ENCODE assay signal across 20 cellular contexts in the genomic region with DNA sequence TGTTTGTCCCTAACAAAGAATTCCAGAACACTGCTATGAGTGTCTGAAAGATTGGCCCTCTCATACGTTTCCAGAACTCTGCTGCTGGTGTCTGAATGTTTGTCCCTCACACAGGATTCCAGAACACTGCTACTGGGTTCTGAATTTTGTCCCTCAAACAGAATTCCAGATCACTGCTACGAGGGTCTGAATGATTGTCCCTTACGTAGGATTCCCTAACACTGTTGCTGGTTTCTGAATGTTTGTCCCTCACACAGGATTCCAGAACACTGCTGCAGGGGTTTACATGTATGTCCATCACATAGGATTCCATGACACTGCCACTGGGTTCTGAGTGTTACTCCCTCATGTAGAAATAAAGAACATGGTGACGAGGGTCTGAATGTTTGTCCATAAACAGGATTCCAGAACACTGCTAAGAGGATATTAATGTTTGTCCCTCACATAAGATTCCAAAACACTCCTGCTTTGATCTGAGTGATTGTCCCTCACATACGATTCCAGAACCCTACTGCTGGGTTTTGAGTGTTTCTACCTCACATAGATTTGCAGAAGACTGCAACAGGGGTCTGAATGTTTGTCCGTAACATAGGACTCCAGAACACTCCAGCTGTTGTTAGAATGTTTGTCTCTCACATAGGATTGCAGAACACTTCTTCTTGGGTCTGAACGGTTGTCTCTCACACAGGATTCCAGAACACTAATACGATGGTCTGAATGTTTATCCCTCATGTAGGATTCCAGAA.
DNase-seq lines count a peak whose midpoint lies in the region; ATAC-seq, FAIRE-seq and TF ChIP-seq lines count a peak whose summit lies in the region.
"Had no signal": no experiment of that assay in that cellular context is flagged by ENCODE, and none has a peak within 500 bp of the region (broad histone marks: within the 10 kb centered on the region; RNA-seq: fewer than 3 reads in every experiment).

No MANE protein-coding gene starts in this region.

- H3K4me3 ChIP-seq in liver (ENCODE audit: low read depth in 1 of 3, low read length in 3 of 3), result peak overlapping the region in 2 of 3 donors; percentile 48 to 56
- H3K4me3 ChIP-seq in HepG2 (replicated peaks in 1 of 3; ENCODE audit: insufficient read depth in 1 of 3, low read depth in 2 of 3, low read length in 3 of 3), result no peak overlapping the region
- H3K4me3 ChIP-seq in lower lobe of right lung, result no peak overlapping the region
- no peak overlapping the region for H3K4me3 ChIP-seq in gastrocnemius medialis
- H3K4me3 ChIP-seq: BLaER1, Peyer's patch had no signal

- in situ Hi-C loops in HepG2 (cut with HindIII; ENCODE audit: extremely low pct_ligation_motif_present, low pct_unique_long_range_greater_than_20kb), result no loop called here
- in situ Hi-C loops in gastrocnemius medialis (cut with MboI; ENCODE audit: low sequenced_read_pairs in 4 of 4), result no loop called here

- BruUV-seq in HepG2 (replicated peaks; lab: Mats Ljungman, UMichigan), result no TSS peak

- peaks cover 48 to 78% (median 56%) of the 10 kb centered on the region in 4 donors for H3K9me3 ChIP-seq in liver (ENCODE audit: control insufficient read depth in 4 of 4, low read length in 3 of 4)
- H3K9me3 ChIP-seq in HepG2 (ENCODE audit: low read length), result peaks cover 46% of the 10 kb centered on the region; the same call in 1 of the 2 replicates
- H3K9me3 ChIP-seq in lower lobe of right lung, result peaks cover 93% of the 10 kb centered on the region
- peaks cover 16 to 62% (median 57%) of the 10 kb centered on the region in 3 donors for H3K9me3 ChIP-seq in gastrocnemius medialis

- no peaks in the 10 kb centered on the region for H3K4me1 Mint-ChIP-seq in chondrocyte (ENCODE audit: low read depth)
- H3K4me1 Mint-ChIP-seq: CD4-positive, alpha-beta memory T cell; GM23338 had no signal

- no peak overlapping the region for H3K4me2 ChIP-seq in HepG2 (ENCODE audit: low read depth, low read length)
- H3K4me2 ChIP-seq: BLaER1, GM23338 had no signal

- intact Hi-C loops in HepG2 (cut with micrococcal nuclease; ENCODE audit: unreplicated experiment) (no loop called here), lower lobe of right lung (cut with DNase I) (no loop called here), sciatic nerve (cut with DNase I) (no loop called here), gastrocnemius medialis (cut with DNase I; ENCODE audit: low total_unique reads) (no loop called here)

- H3K9me3 Mint-ChIP-seq in chondrocyte (ENCODE audit: low read depth), result peaks cover 83% of the 10 kb centered on the region

- DNase-seq in HepG2 (ENCODE audit: low spot score) (no peak), lower lobe of right lung (no peak), sciatic nerve (ENCODE audit: low spot score) (no peak), gastrocnemius medialis (no peak), chondrocyte (ENCODE audit: low spot score) (no peak)
- DNase-seq in effector CD4-positive, alpha-beta T cell, result no peak
- DNase-seq: CD4-positive, alpha-beta memory T cell; DMS53; KG1; NCI-H1105 treated with DMSO at 0.1 percent for 48 hours; NCI-H1694; NCI-H2081 treated with DMSO at 0.1 percent for 48 hours; NK-92 treated with Interleukin-12 subunit alpha and Interleukin-12 subunit beta, amount 100 ng/mL, for 24 hours; Peyer's patch had no signal

- CTCF ChIA-PET in HepG2 (lab: Yijun Ruan, JAX; ENCODE audit: low intra/inter-chr PET ratio, low total read pairs), result no interaction called here

- H3K4me3 Mint-ChIP-seq in chondrocyte (ENCODE audit: unreplicated experiment), result no peak overlapping the region
- H3K4me3 Mint-ChIP-seq: CD4-positive, alpha-beta memory T cell; GM23338 had no signal

- no peaks in the 10 kb centered on the region for H3K4me1 ChIP-seq in liver (ENCODE audit: control insufficient read depth in 4 of 4, insufficient read depth in 4 of 4, low read length in 3 of 4)
- H3K4me1 ChIP-seq in HepG2 (ENCODE audit: insufficient read depth, low read length), result peaks cover 11% of the 10 kb centered on the region; the same call in 1 of the 2 replicates
- H3K4me1 ChIP-seq in lower lobe of right lung, result no peaks in the 10 kb centered on the region
- H3K4me1 ChIP-seq in gastrocnemius medialis, result no peaks in the 10 kb centered on the region
- H3K4me1 ChIP-seq: BLaER1, Peyer's patch had no signal

- H3K27ac Mint-ChIP-seq in chondrocyte (ENCODE audit: unreplicated experiment), result no peak overlapping the region
- H3K27ac Mint-ChIP-seq: CD4-positive, alpha-beta memory T cell; GM23338 had no signal

- no peak overlapping the region for H2AFZ ChIP-seq in HepG2 (ENCODE audit: low read length)
- H2AFZ ChIP-seq: GM23338 had no signal

- TF ChIP-seq POLR2A in HepG2 (IDR thresholded peaks at IDR 0.05; ENCODE audit: insufficient read depth in 1 of 2, low read depth in 2 of 2, low read length in 2 of 2) (no peak), gastrocnemius medialis (IDR thresholded peaks at IDR 0.05) (no peak)

- H3K27me3 Mint-ChIP-seq in chondrocyte (ENCODE audit: low read depth), result no peaks in the 10 kb centered on the region

- no peaks in the 10 kb centered on the region for H4K20me1 ChIP-seq in HepG2 (ENCODE audit: insufficient read depth, low read length)
- H4K20me1 ChIP-seq: BLaER1 had no signal

- no peak for FAIRE-seq in HepG2 (lab: Jason Lieb, UNC)
- FAIRE-seq: GM12891, GM19239 had no signal

- H3K79me2 ChIP-seq in HepG2 (ENCODE audit: insufficient read depth, low read length), result no peaks in the 10 kb centered on the region

- H3K36me3 Mint-ChIP-seq in chondrocyte (ENCODE audit: low read depth), result peaks cover 13% of the 10 kb centered on the region

- no peaks in the 10 kb centered on the region for H3K36me3 ChIP-seq in liver (ENCODE audit: control insufficient read depth in 4 of 4, insufficient read depth in 3 of 4, low read depth in 1 of 4, low read length in 3 of 4)
- no peaks in the 10 kb centered on the region for H3K36me3 ChIP-seq in HepG2 (replicated peaks in 1 of 2; ENCODE audit: control insufficient read depth in 1 of 2, insufficient read depth in 2 of 2, low read length in 2 of 2)
- H3K36me3 ChIP-seq in lower lobe of right lung, result no peaks in the 10 kb centered on the region
- H3K36me3 ChIP-seq in gastrocnemius medialis, result no peaks in the 10 kb centered on the region
- H3K36me3 ChIP-seq: BLaER1, Peyer's patch had no signal

- no peak for TF ChIP-seq EP300 in HepG2 (IDR thresholded peaks at IDR 0.05; ENCODE audit: low read depth in 2 of 2, low read length in 2 of 2)
- TF ChIP-seq EP300 in HepG2 (CRISPR knock-in tag; IDR thresholded peaks at IDR 0.05; ENCODE audit: borderline replicate concordance), result no peak

- no peak for TF ChIP-seq CTCF in liver (IDR thresholded peaks at IDR 0.05; ENCODE audit: low read depth, low read length, missing input control)
- TF ChIP-seq CTCF in HepG2 (CRISPR knock-in tag; IDR thresholded peaks at IDR 0.05), result no peak
- no peak for TF ChIP-seq CTCF in lower lobe of right lung (IDR thresholded peaks at IDR 0.05)
- no peak for TF ChIP-seq CTCF in gastrocnemius medialis (IDR thresholded peaks at IDR 0.05 in 4 of 5, conservative IDR thresholded peaks at IDR 0.05 in 1 of 5)
- no peak for TF ChIP-seq CTCF in chondrocyte (IDR thresholded peaks at IDR 0.05)

- POLR2A ChIA-PET in HepG2 (lab: Yijun Ruan, JAX), result no interaction called here

- H3K27ac ChIP-seq in liver (ENCODE audit: low read depth in 1 of 2, low read length in 2 of 2), result no peak overlapping the region
- no peak overlapping the region for H3K27ac ChIP-seq in HepG2 (ENCODE audit: extremely low read length, insufficient read depth, low read length)
- H3K27ac ChIP-seq in lower lobe of right lung, result no peak overlapping the region
- H3K27ac ChIP-seq in gastrocnemius medialis, result no peak overlapping the region
- H3K27ac ChIP-seq: BLaER1, Peyer's patch had no signal

- TF ChIP-seq RAD21 in liver (IDR thresholded peaks at IDR 0.05), result no peak
- TF ChIP-seq RAD21 in HepG2 (CRISPR knock-in tag; IDR thresholded peaks at IDR 0.05), result no peak

- no peaks in the 10 kb centered on the region for H3K27me3 ChIP-seq in liver (ENCODE audit: control insufficient read depth in 4 of 4, insufficient read depth in 4 of 4, low read length in 3 of 4)
- H3K27me3 ChIP-seq in HepG2 (ENCODE audit: control insufficient read depth in 1 of 2, insufficient read depth in 2 of 2, low read length in 2 of 2), result no peaks in the 10 kb centered on the region; a peak in 1 of 5 replicates
- H3K27me3 ChIP-seq in lower lobe of right lung (ENCODE audit: low read depth), result no peaks in the 10 kb centered on the region
- peaks cover 0 to 3% (median 0%) of the 10 kb centered on the region in 3 donors for H3K27me3 ChIP-seq in gastrocnemius medialis
- H3K27me3 ChIP-seq: BLaER1, Peyer's patch had no signal

- ATAC-seq in HepG2 (no peak; the same call in 1 of the 3 replicates), lower lobe of right lung (peak; percentile 24 to 49), sciatic nerve (peak; percentile 33), gastrocnemius medialis (no peak), GM21717 (IDR thresholded peaks at IDR 0.05; ENCODE audit: unreplicated experiment) (no peak)
- ATAC-seq: GM23338 had no signal

- 52% methylated on average over 8 of the region's 8 CpGs for WGBS in liver
- WGBS in HepG2 (ENCODE audit: low lambda C conversion rate), result 15% methylated on average over 8 of the region's 8 CpGs

- H3K9ac ChIP-seq in liver (ENCODE audit: low read depth in 1 of 2, low read length in 2 of 2), result no peak overlapping the region
- no peak overlapping the region for H3K9ac ChIP-seq in HepG2 (ENCODE audit: insufficient read depth, low read depth, low read length)
- H3K9ac ChIP-seq: BLaER1 had no signal

TF ChIP-seq in liver, 16 proteins besides CTCF, POLR2A, EP300 and RAD21 (continues in another document):
- TF ChIP-seq YY1 (IDR thresholded peaks at IDR 0.05) (no peak), RXRA (IDR thresholded peaks at IDR 0.05) (no peak), FOXA1 (IDR thresholded peaks at IDR 0.05) (no peak), JUND (IDR thresholded peaks at IDR 0.05) (no peak), HNF4G (IDR thresholded peaks at IDR 0.05) (no peak), NR2F2 (IDR thresholded peaks at IDR 0.05) (no peak), FOXA2 (IDR thresholded peaks at IDR 0.05) (no peak)
- TF ChIP-seq, protein P1, sequence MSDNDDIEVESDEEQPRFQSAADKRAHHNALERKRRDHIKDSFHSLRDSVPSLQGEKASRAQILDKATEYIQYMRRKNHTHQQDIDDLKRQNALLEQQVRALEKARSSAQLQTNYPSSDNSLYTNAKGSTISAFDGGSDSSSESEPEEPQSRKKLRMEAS (IDR thresholded peaks at IDR 0.05), result no peak

TF ChIP-seq in HepG2, 621 proteins besides CTCF, POLR2A, EP300 and RAD21 (continues in another document):
- TF ChIP-seq ZNF788 (CRISPR knock-in tag; IDR thresholded peaks at IDR 0.05; ENCODE audit: borderline replicate concordance), result no peak
- TF ChIP-seq TARDBP (CRISPR knock-in tag; IDR thresholded peaks at IDR 0.05), result no peak
- TF ChIP-seq POLR2AphosphoS5 (IDR thresholded peaks at IDR 0.05; ENCODE audit: low read depth, low read length), result no peak
- no peak for TF ChIP-seq CC2D1A (CRISPR knock-in tag; IDR thresholded peaks at IDR 0.05)
- no peak for TF ChIP-seq ZSCAN30 (CRISPR knock-in tag; IDR thresholded peaks at IDR 0.05)
- no peak for TF ChIP-seq ZBTB7A (CRISPR knock-in tag; IDR thresholded peaks at IDR 0.05)
- no peak for TF ChIP-seq MLLT10 (CRISPR knock-in tag; IDR thresholded peaks at IDR 0.05)
- no peak for TF ChIP-seq NRL (CRISPR knock-in tag; IDR thresholded peaks at IDR 0.05; ENCODE audit: borderline replicate concordance)
- TF ChIP-seq PITX1 (CRISPR knock-in tag; IDR thresholded peaks at IDR 0.05), result no peak
- TF ChIP-seq RFXANK (CRISPR knock-in tag; IDR thresholded peaks at IDR 0.05), result no peak

Comparison
In these comparisons a context has a peak if more than half of its experiments do, and no peak if none do; other contexts are left out.
1. H3K4me3 ChIP-seq: peak in liver (2 of 3); none in HepG2 (0 of 3), lower lobe of right lung (single experiment) and gastrocnemius medialis (0 of 4).
2. ATAC-seq: peak in lower lobe of right lung (2 of 2) and sciatic nerve (single experiment); none in HepG2 (single experiment), gastrocnemius medialis (0 of 2) and GM21717 (single experiment).